8 cellular contexts compared by ENCODE assay signal in genomic region chrX:10190367-10190766, GRCh38. TPM values are rescaled to one million over a fixed set of nuclear protein-coding genes. Genes with fewer than 3 reads are reported as not detected.
DNase-seq lines count a peak whose midpoint lies in the region; ATAC-seq and TF ChIP-seq lines count a peak whose summit lies in the region.

No MANE protein-coding gene starts in this region.

- H3K9me3 ChIP-seq in AG04450 (ENCODE audit: control insufficient read depth, insufficient read depth, low read length) = no peaks in the 10 kb centered on the region
- H3K9me3 ChIP-seq in ovary = no peaks in the 10 kb centered on the region

- TF ChIP-seq POLR2A in ovary (IDR thresholded peaks at IDR 0.05) = no peak

- no peaks in the 10 kb centered on the region for H3K4me1 ChIP-seq in ovary (ENCODE audit: insufficient read depth)

- ATAC-seq in GM18907 (IDR thresholded peaks at IDR 0.05; ENCODE audit: unreplicated experiment) (peak; percentile 53), SK-N-SH treated with all-trans-retinoic acid at 6 μM for 48 hours (peak; percentile 94), HG02588 (IDR thresholded peaks at IDR 0.05; ENCODE audit: unreplicated experiment) (no peak)

- WGBS in ovary, 3 donors = 2 to 5% (median 3%) methylated on average over 3 of the region's 3 CpGs

- intact Hi-C loops in ovary (cut with DNase I) = loop anchor here (5.0 to 10.0 kb wide), 2 partner anchors 442 to 534 kb away; no protein-coding TSS in a partner anchor

- no peaks in the 10 kb centered on the region for H3K36me3 ChIP-seq in ovary

- H3K27me3 ChIP-seq in AG04450 (ENCODE audit: control insufficient read depth, insufficient read depth, low read length) (no peaks in the 10 kb centered on the region), ovary (no peaks in the 10 kb centered on the region)

- CTCF ChIA-PET in AG04450 (lab: Charles Lee) = interaction anchor here (0.5 to 3.3 kb wide), 66 partner anchors 9 to 1341 kb away, joined by 3 to 80 read pairs (median 4); partner anchors contain the start of gene MID1

- POLR2A ChIA-PET in AG04450 (lab: Yijun Ruan, JAX) = no interaction called here

- H3K27ac ChIP-seq in AG04450 (ENCODE audit: low read depth, low read length) (no peak overlapping the region), ovary (no peak overlapping the region)

- DNase-seq in AG04450 (ENCODE audit: low read depth, low spot score) (peak; percentile 55), NCI-H1092 (lab: John Stamatoyannopoulos, UW) (peak; percentile 26), fibroblast of pulmonary artery (ENCODE audit: low read depth) (peak; percentile 85), ovary (peak in 1 of 5 donors; percentile 60)
- no peak for DNase-seq in activated effector memory CD4-positive, alpha-beta T cell treated with Interleukin-2 at 50 U/mL for 16 hours

- TF ChIP-seq CTCF in AG04450 (IDR thresholded peaks at IDR 0.05; ENCODE audit: low read depth, low read length) = peak; percentile 59
- TF ChIP-seq CTCF in fibroblast of pulmonary artery (IDR thresholded peaks at IDR 0.05; ENCODE audit: low read length, missing control alignments) = peak; percentile 47
- peak in 2 of 3 donors; percentile 39 to 50 for TF ChIP-seq CTCF in ovary (IDR thresholded peaks at IDR 0.05)

- no peak for TF ChIP-seq EP300 in ovary (IDR thresholded peaks at IDR 0.05)

- H3K4me3 ChIP-seq in AG04450 (ENCODE audit: low read depth, low read length) (no peak overlapping the region), fibroblast of pulmonary artery (replicated peaks; ENCODE audit: low read depth, low read length) (no peak overlapping the region), ovary (no peak overlapping the region)

TF ChIP-seq in SK-N-SH treated with all-trans-retinoic acid at 6 μM for 48 hours, 23 proteins besides CTCF, POLR2A, EP300 and RAD21:
- TF ChIP-seq, protein P1, sequence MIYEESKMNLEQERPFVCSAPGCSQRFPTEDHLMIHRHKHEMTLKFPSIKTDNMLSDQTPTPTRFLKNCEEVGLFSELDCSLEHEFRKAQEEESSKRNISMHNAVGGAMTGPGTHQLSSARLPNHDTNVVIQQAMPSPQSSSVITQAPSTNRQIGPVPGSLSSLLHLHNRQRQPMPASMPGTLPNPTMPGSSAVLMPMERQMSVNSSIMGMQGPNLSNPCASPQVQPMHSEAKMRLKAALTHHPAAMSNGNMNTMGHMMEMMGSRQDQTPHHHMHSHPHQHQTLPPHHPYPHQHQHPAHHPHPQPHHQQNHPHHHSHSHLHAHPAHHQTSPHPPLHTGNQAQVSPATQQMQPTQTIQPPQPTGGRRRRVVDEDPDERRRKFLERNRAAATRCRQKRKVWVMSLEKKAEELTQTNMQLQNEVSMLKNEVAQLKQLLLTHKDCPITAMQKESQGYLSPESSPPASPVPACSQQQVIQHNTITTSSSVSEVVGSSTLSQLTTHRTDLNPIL (CRISPR knock-in tag; IDR thresholded peaks at IDR 0.05; ENCODE audit: low read depth) = no peak
- TF ChIP-seq ARNTL (CRISPR knock-in tag; IDR thresholded peaks at IDR 0.05; ENCODE audit: borderline replicate concordance, low read depth) (no peak), TOX (CRISPR knock-in tag; IDR thresholded peaks at IDR 0.05; ENCODE audit: borderline replicate concordance) (no peak), ZC3H10 (CRISPR knock-in tag; IDR thresholded peaks at IDR 0.05) (no peak), ZFP3 (CRISPR knock-in tag; IDR thresholded peaks at IDR 0.05) (no peak), PPARA (CRISPR knock-in tag; IDR thresholded peaks at IDR 0.05; ENCODE audit: borderline replicate concordance) (no peak), ZNF8 (CRISPR knock-in tag; IDR thresholded peaks at IDR 0.05) (no peak), ZNF70 (CRISPR knock-in tag; IDR thresholded peaks at IDR 0.05) (no peak), ESRRG (CRISPR knock-in tag; IDR thresholded peaks at IDR 0.05) (no peak), ZFP30 (CRISPR knock-in tag; IDR thresholded peaks at IDR 0.05) (no peak), TCF4 (CRISPR knock-in tag; IDR thresholded peaks at IDR 0.05; ENCODE audit: borderline replicate concordance) (no peak), RARB (CRISPR knock-in tag; IDR thresholded peaks at IDR 0.05) (no peak), GLIS3 (CRISPR knock-in tag; IDR thresholded peaks at IDR 0.05) (no peak), POU6F1 (CRISPR knock-in tag; IDR thresholded peaks at IDR 0.05; ENCODE audit: borderline replicate concordance, low read depth) (no peak)
TF ChIP-seq in SK-N-SH treated with all-trans-retinoic acid at 6 μM for 48 hours: peak in this region for 0.

RNA-seq across cellular contexts. Expression of gene CLCN4, which starts 33.6 kb away (rescaled TPM):
- polyA plus RNA-seq in AG04450 (2011; rRNA removed) (1.5 and 1.6 TPM in 2 replicates), ovary (1 to 10 TPM in 1 of 2 donors, under 1 TPM in 1; 0.92 to 3.0 TPM)
- 4.6 TPM in 2 replicates for polyA minus RNA-seq in AG04450 (2011; rRNA and poly(A)+ RNA removed)
- total RNA-seq in ovary = 1 to 10 TPM in 6 of 7 donors, under 1 TPM in 1; 0.36 to 4.2 (median 3.1) TPM
